In genomic region chr14:92651106-92651792, GRCh38 we compare ENCODE assay signal across 8 cellular contexts.
DNase-seq lines count a peak whose midpoint lies in the region; ATAC-seq and TF ChIP-seq lines count a peak whose summit lies in the region.

No MANE protein-coding gene starts in this region.

- H3K27ac ChIP-seq in coronary artery (peak overlapping the region; percentile 84 to 95), mesendoderm (ENCODE audit: low read depth, low read length) (no peak overlapping the region)

- ATAC-seq in GM18909 (IDR thresholded peaks at IDR 0.05; ENCODE audit: poor library complexity, unreplicated experiment) (peak; percentile 78), HG03095 (IDR thresholded peaks at IDR 0.05; ENCODE audit: unreplicated experiment) (peak; percentile 64)

- WGBS in mesendoderm (ENCODE audit: extremely low coverage, insufficient coverage, low lambda C conversion rate) = no CpG with 5 or more reads among the region's 19 CpGs

- H2BK5ac ChIP-seq in mesendoderm (ENCODE audit: low read length) = no peak overlapping the region

- no peak overlapping the region for H2BK15ac ChIP-seq in mesendoderm (replicated peaks; ENCODE audit: low read depth)

- H3K18ac ChIP-seq in mesendoderm (ENCODE audit: low read length) = no peak overlapping the region

- no peak for TF ChIP-seq CTCF in coronary artery (IDR thresholded peaks at IDR 0.05)

- H2BK120ac ChIP-seq in mesendoderm (ENCODE audit: low read depth, low read length) = no peak overlapping the region

- DNase-seq in activated CD4-positive, CD25-positive, alpha-beta regulatory T cell (lab: John Stamatoyannopoulos, UW) = peak; percentile 41 to 77 (median 62)
- no peak for DNase-seq in coronary artery (ENCODE audit: low spot score)
- DNase-seq in stimulated activated CD4-positive, alpha-beta T cell treated with anti-CD3 and anti-CD28 coated beads, Interleukin-15, amount 100 ng/mL, for 1 hour (ENCODE audit: low read depth in 1 of 2, low spot score in 1 of 2) = peak; percentile 54 to 60
- no peak for DNase-seq in NCI-H2196 treated with DMSO at 0.1 percent for 48 hours (lab: John Stamatoyannopoulos, UW; ENCODE audit: unreplicated experiment)
- no peak for DNase-seq in mesendoderm
- no peak for DNase-seq in NCI-H69 (lab: John Stamatoyannopoulos, UW)

- H2AK5ac ChIP-seq in mesendoderm (ENCODE audit: low read length) = no peak overlapping the region

- no peaks in the 10 kb centered on the region for H3K27me3 ChIP-seq in mesendoderm (ENCODE audit: insufficient read depth, low read length, poor library complexity)

- H3K36me3 ChIP-seq in mesendoderm (ENCODE audit: control insufficient read depth, insufficient read depth, low read length) = no peaks in the 10 kb centered on the region

- no peak overlapping the region for H4K8ac ChIP-seq in mesendoderm (ENCODE audit: low read depth, low read length)

- H3K4me1 ChIP-seq in mesendoderm (ENCODE audit: control insufficient read depth, low read depth, low read length) = no peaks in the 10 kb centered on the region

- H3K56ac ChIP-seq in mesendoderm (ENCODE audit: low read length) = no peak overlapping the region

- H3K79me2 ChIP-seq in mesendoderm (ENCODE audit: control insufficient read depth, insufficient read depth, low read length) = no peaks in the 10 kb centered on the region

- no peak overlapping the region for H3K23ac ChIP-seq in mesendoderm (ENCODE audit: low read length)

- no peak overlapping the region for H3K9ac ChIP-seq in mesendoderm (ENCODE audit: low read length)

- no peak overlapping the region for H3K4me2 ChIP-seq in mesendoderm (ENCODE audit: low read length)

- no peak overlapping the region for H4K5ac ChIP-seq in mesendoderm (ENCODE audit: low read length)

- no peaks in the 10 kb centered on the region for H3K79me1 ChIP-seq in mesendoderm (ENCODE audit: low read length)

- H3K4ac ChIP-seq in mesendoderm (ENCODE audit: low read depth, low read length) = no peak overlapping the region

- H3K4me3 ChIP-seq in coronary artery (peak overlapping the region; percentile 52), mesendoderm (ENCODE audit: low read length) (no peak overlapping the region)

Comparison
In these comparisons a context has a peak if more than half of its experiments do, and no peak if none do; other contexts are left out.
1. DNase-seq: peak in activated CD4-positive, CD25-positive, alpha-beta regulatory T cell (4 of 4) and stimulated activated CD4-positive, alpha-beta T cell treated with anti-CD3 and anti-CD28 coated beads, Interleukin-15, amount 100 ng/mL, for 1 hour (2 of 2); none in coronary artery (single experiment), NCI-H2196 treated with DMSO at 0.1 percent for 48 hours (single experiment), mesendoderm (single experiment) and NCI-H69 (single experiment).